9 cellular contexts compared by ENCODE assay signal in the genomic region with DNA sequence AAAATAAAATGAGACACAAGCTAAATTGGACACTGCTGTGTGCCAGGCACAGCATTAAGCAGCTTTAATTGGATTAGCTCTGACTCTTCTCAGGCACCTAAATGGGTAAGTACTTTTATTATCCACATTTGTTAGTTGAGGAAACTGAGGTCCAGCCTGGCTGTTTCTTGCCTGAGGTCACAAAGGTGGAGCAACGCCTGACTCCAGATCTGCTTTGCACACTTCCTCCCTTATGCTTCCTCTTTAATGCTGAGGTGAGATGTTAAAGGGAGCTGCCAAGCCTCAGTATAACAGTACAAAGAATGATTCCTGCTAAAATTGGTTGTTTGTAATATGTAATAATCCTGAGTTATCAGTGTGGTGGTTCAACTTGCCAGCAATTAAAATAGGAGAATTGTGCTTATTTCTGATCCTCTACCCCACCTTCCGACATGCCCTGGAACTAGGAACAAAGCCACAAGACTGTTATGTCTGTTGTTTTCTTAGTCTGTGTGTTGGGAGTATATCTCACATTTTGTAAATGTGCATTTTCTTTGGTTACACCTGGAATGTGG.
A peak's percentile ranks its signal among the peaks of the same experiment; 100 is the strongest.
DNase-seq lines count a peak whose midpoint lies in the region; ATAC-seq, FAIRE-seq and TF ChIP-seq lines count a peak whose summit lies in the region.
"Had no signal": no experiment of that assay in that cellular context is flagged by ENCODE, and none has a peak within 500 bp of the region (broad histone marks: within the 10 kb centered on the region; RNA-seq: fewer than 3 reads in every experiment).

No MANE protein-coding gene starts in this region.

- no peaks in the 10 kb centered on the region for H3K36me3 Mint-ChIP-seq in activated T-cell treated with anti-CD3 and anti-CD28 coated beads, Interleukin-2, amount 50 U/mL, for 4 hours (ENCODE audit: insufficient read depth)
- peaks cover 3% of the 10 kb centered on the region for H3K36me3 Mint-ChIP-seq in activated CD4-positive, alpha-beta memory T cell treated with anti-CD3 and anti-CD28 coated beads for 36 hours

- H3K9ac ChIP-seq in kidney (ENCODE audit: low read length in 2 of 2): peak overlapping the region; percentile 70 to 75

- POLR2A ChIA-PET in activated CD4-positive, alpha-beta memory T cell treated with anti-CD3 and anti-CD28 coated beads for 36 hours (lab: Charles Lee): interaction anchor here (1.0 to 6.9 kb wide), 2 partner anchors 73 to 82 kb away, joined by 3 to 103 read pairs; a partner anchor contains a TSS

- H3K4me3 ChIP-seq in kidney (ENCODE audit: low read length in 2 of 2) (peak overlapping the region; percentile 81 to 95), transverse colon (peak overlapping the region in 3 of 4 donors; percentile 61 to 73 (median 65))

- H3K9me3 ChIP-seq in kidney (ENCODE audit: control insufficient read depth in 1 of 2, low read length in 2 of 2): no peaks in the 10 kb centered on the region
- H3K9me3 ChIP-seq in transverse colon: no peaks in the 10 kb centered on the region

- intact Hi-C loops in activated CD4-positive, alpha-beta memory T cell treated with anti-CD3 and anti-CD28 coated beads for 36 hours (cut with micrococcal nuclease): loop anchor here (5.0 kb wide), 2 partner anchors 52 to 1373 kb away; no protein-coding TSS in a partner anchor
- intact Hi-C loops in kidney (cut with DNase I): no loop called here
- intact Hi-C loops in transverse colon (cut with DNase I; ENCODE audit: low total_unique reads): loop anchor here (10.0 kb wide), 2 partner anchors 46 to 76 kb away; no protein-coding TSS in a partner anchor

- H3K27ac ChIP-seq in kidney (ENCODE audit: low read depth in 2 of 2, low read length in 2 of 2) (peak overlapping the region; percentile 63 to 90), transverse colon (peak overlapping the region; percentile 94 to 98 (median 97))

- H3K27me3 ChIP-seq in transverse colon: no peaks in the 10 kb centered on the region

- TF ChIP-seq POLR2A in transverse colon (IDR thresholded peaks at IDR 0.05): no peak

- H3K4me1 Mint-ChIP-seq in activated T-cell treated with anti-CD3 and anti-CD28 coated beads, Interleukin-2, amount 50 U/mL, for 4 hours (ENCODE audit: low read depth): peaks cover 80% of the 10 kb centered on the region
- H3K4me1 Mint-ChIP-seq in activated CD4-positive, alpha-beta memory T cell treated with anti-CD3 and anti-CD28 coated beads for 36 hours (ENCODE audit: low read depth): peaks cover 69% of the 10 kb centered on the region

- TF ChIP-seq EP300 in transverse colon (IDR thresholded peaks at IDR 0.05; ENCODE audit: low read depth): no peak

- in situ Hi-C loops in transverse colon (cut with MboI; ENCODE audit: low pct_ligation_motif_present in 1 of 4, low pct_unique_long_range_greater_than_20kb in 1 of 4, low sequenced_read_pairs in 3 of 4): loop anchor here in 2 of 4 donors (5.0 to 10.0 kb wide), 2 partner anchors 72 to 74 kb away; a partner anchor contains a TSS

- no peaks in the 10 kb centered on the region for H3K9me3 Mint-ChIP-seq in activated T-cell treated with anti-CD3 and anti-CD28 coated beads, Interleukin-2, amount 50 U/mL, for 4 hours
- no peaks in the 10 kb centered on the region for H3K9me3 Mint-ChIP-seq in activated CD4-positive, alpha-beta memory T cell treated with anti-CD3 and anti-CD28 coated beads for 36 hours

- H3K27me3 Mint-ChIP-seq in activated T-cell treated with anti-CD3 and anti-CD28 coated beads, Interleukin-2, amount 50 U/mL, for 4 hours (ENCODE audit: low read depth): no peaks in the 10 kb centered on the region
- no peaks in the 10 kb centered on the region for H3K27me3 Mint-ChIP-seq in activated CD4-positive, alpha-beta memory T cell treated with anti-CD3 and anti-CD28 coated beads for 36 hours

- no peak for DNase-seq in activated T-cell treated with anti-CD3 and anti-CD28 coated beads, Interleukin-2, amount 50 U/mL, for 4 hours
- no peak for DNase-seq in activated T-cell treated with anti-CD3 and anti-CD28 coated beads, Interleukin-2, amount 50 U/mL, for 48 hours
- no peak for DNase-seq in activated CD4-positive, alpha-beta memory T cell treated with anti-CD3 and anti-CD28 coated beads for 36 hours
- DNase-seq in kidney (no peak), transverse colon (peak; percentile 44), NCI-H2227 (lab: John Stamatoyannopoulos, UW; ENCODE audit: unreplicated experiment) (no peak), DMS 273 treated with DMSO at 0.1 percent for 48 hours (lab: John Stamatoyannopoulos, UW) (no peak)
- DNase-seq: activated CD8-positive, alpha-beta memory T cell treated with anti-CD3 and anti-CD28 coated beads, Interleukin-2, amount 50 U/mL, for 4 hours had no signal

- TF ChIP-seq CTCF in kidney (IDR thresholded peaks at IDR 0.05; ENCODE audit: borderline replicate concordance, extremely low read depth, insufficient read depth) (no peak), transverse colon (IDR thresholded peaks at IDR 0.05) (no peak)

- WGBS in transverse colon (ENCODE audit: low coverage in 1 of 2), 2 donors: 30 to 50% methylated on average over 1 to 2 of the region's 2 CpGs

- H3K36me3 ChIP-seq in kidney (ENCODE audit: control insufficient read depth in 1 of 2, insufficient read depth in 2 of 2, low read length in 2 of 2) (no peaks in the 10 kb centered on the region), transverse colon (no peaks in the 10 kb centered on the region)

- CTCF ChIA-PET in activated CD4-positive, alpha-beta memory T cell treated with anti-CD3 and anti-CD28 coated beads for 36 hours (lab: Charles Lee): interaction anchor here (0.8 to 2.3 kb wide), 3 partner anchors 49 to 87 kb away, joined by 3 to 14 read pairs (median 13); a partner anchor contains a TSS

- no peak overlapping the region for H3K27ac Mint-ChIP-seq in activated CD4-positive, alpha-beta memory T cell treated with anti-CD3 and anti-CD28 coated beads for 36 hours

- ATAC-seq in activated T-cell treated with anti-CD3 and anti-CD28 coated beads, Interleukin-2, amount 50 U/mL, for 4 hours: no peak
- no peak for ATAC-seq in HG03108 (IDR thresholded peaks at IDR 0.05; ENCODE audit: unreplicated experiment)

- FAIRE-seq in kidney (lab: Jason Lieb, UNC): no peak

- H3K4me1 ChIP-seq in kidney (ENCODE audit: control insufficient read depth in 1 of 2, insufficient read depth in 1 of 2, low read depth in 1 of 2, low read length in 2 of 2) (peaks cover 20 to 28% of the 10 kb centered on the region in 2 donors), transverse colon (peaks cover 30 to 79% (median 64%) of the 10 kb centered on the region in 4 donors)

- peak overlapping the region; percentile 43 for H3K4me3 Mint-ChIP-seq in activated T-cell treated with anti-CD3 and anti-CD28 coated beads, Interleukin-2, amount 50 U/mL, for 4 hours
- H3K4me3 Mint-ChIP-seq in activated CD4-positive, alpha-beta memory T cell treated with anti-CD3 and anti-CD28 coated beads for 36 hours: peak overlapping the region; percentile 63
